ENCODE assay signal across 8 cellular contexts in genomic region chr5:140633081-140633471, GRCh38. TPM values are rescaled to one million over a fixed set of nuclear protein-coding genes. Genes with fewer than 3 reads are reported as not detected.
DNase-seq lines count a peak whose midpoint lies in the region; ATAC-seq, FAIRE-seq and TF ChIP-seq lines count a peak whose summit lies in the region.

Gene CD14, minus strand, starts transcription at chr5:140633175. Its CDS starts 104 bp downstream, at chr5:140633071.

- DNase-seq in ELF-1 (ENCODE audit: low read depth, low spot score) (peak; percentile 73), head of caudate nucleus (peak in 37 of 42 donors; percentile 22 to 82 (median 51)), H54 (ENCODE audit: insufficient read length, low spot score) (no peak), NCI-H510A treated with DMSO at 0.1 percent for 48 hours (lab: John Stamatoyannopoulos, UW) (no peak)
- no peak for DNase-seq in activated T-cell treated with anti-CD3 and anti-CD28 coated beads, Interleukin-2, amount 50 U/mL, for 4 hours

- H3K4me3 ChIP-seq in rectal smooth muscle tissue (ENCODE audit: low read length): peak within 1 kb of the TSS; percentile 80

- peak; percentile 4 for ATAC-seq in HG03175 (IDR thresholded peaks at IDR 0.05; ENCODE audit: unreplicated experiment)
- ATAC-seq in activated T-cell treated with anti-CD3 and anti-CD28 coated beads, Interleukin-2, amount 50 U/mL, for 4 hours: no peak
- ATAC-seq in GM18519 (IDR thresholded peaks at IDR 0.05; ENCODE audit: low FRiP score, unreplicated experiment): no peak

- H3K4me3 Mint-ChIP-seq in activated T-cell treated with anti-CD3 and anti-CD28 coated beads, Interleukin-2, amount 50 U/mL, for 4 hours: peak within 1 kb of the TSS; percentile 80

- peaks cover 2% of the 10 kb centered on the region for H3K9me3 Mint-ChIP-seq in activated T-cell treated with anti-CD3 and anti-CD28 coated beads, Interleukin-2, amount 50 U/mL, for 4 hours

- H3K36me3 Mint-ChIP-seq in activated T-cell treated with anti-CD3 and anti-CD28 coated beads, Interleukin-2, amount 50 U/mL, for 4 hours (ENCODE audit: insufficient read depth): no peaks in the 10 kb centered on the region

- no peaks in the 10 kb centered on the region for H3K36me3 ChIP-seq in rectal smooth muscle tissue (ENCODE audit: control insufficient read depth, insufficient read depth, low read length)

- peaks cover 15% of the 10 kb centered on the region for H3K27me3 Mint-ChIP-seq in activated T-cell treated with anti-CD3 and anti-CD28 coated beads, Interleukin-2, amount 50 U/mL, for 4 hours (ENCODE audit: low read depth)

- peaks cover 29% of the 10 kb centered on the region for H3K4me1 Mint-ChIP-seq in activated T-cell treated with anti-CD3 and anti-CD28 coated beads, Interleukin-2, amount 50 U/mL, for 4 hours (ENCODE audit: low read depth)

- H3K27me3 ChIP-seq in rectal smooth muscle tissue (ENCODE audit: control insufficient read depth, insufficient read depth, low read length): no peaks in the 10 kb centered on the region

- TF ChIP-seq POLR2A in H54 (IDR thresholded peaks at IDR 0.05; ENCODE audit: low read depth, low read length): no peak

- H3K4me1 ChIP-seq in rectal smooth muscle tissue (ENCODE audit: control insufficient read depth, insufficient read depth, low read length): peaks cover 4% of the 10 kb centered on the region

- FAIRE-seq in H54 (lab: Jason Lieb, UNC): no peak

- intact Hi-C loops in head of caudate nucleus (cut with DNase I): no loop called here

- H3K27ac ChIP-seq in rectal smooth muscle tissue (ENCODE audit: low read depth, low read length): peak within 1 kb of the TSS; percentile 49

- H3K9ac ChIP-seq in rectal smooth muscle tissue (ENCODE audit: low read length): peak within 1 kb of the TSS; percentile 42

RNA-seq across cellular contexts. Expression of gene CD14, which starts in this region (rescaled TPM):
- total RNA-seq in activated T-cell treated with anti-CD3 and anti-CD28 coated beads, Interleukin-2, amount 50 U/mL, for 4 hours: under 1 TPM; 0.43 to 0.86 (median 0.50) TPM

Comparison
In these comparisons a context has a peak if more than half of its experiments do, and no peak if none do; other contexts are left out.
1. DNase-seq: peak in ELF-1 (single experiment) and head of caudate nucleus (37 of 42); none in activated T-cell treated with anti-CD3 and anti-CD28 coated beads, Interleukin-2, amount 50 U/mL, for 4 hours (single experiment), H54 (single experiment) and NCI-H510A treated with DMSO at 0.1 percent for 48 hours (single experiment).